8 cellular contexts compared by ENCODE assay signal in genomic region chr1:193368302-193368701, GRCh38.
A peak's percentile ranks its signal among the peaks of the same experiment; 100 is the strongest.
DNase-seq lines count a peak whose midpoint lies in the region; ATAC-seq and TF ChIP-seq lines count a peak whose summit lies in the region.

No MANE protein-coding gene starts in this region.

- no peak for DNase-seq in activated naive CD4-positive, alpha-beta T cell treated with anti-CD3 and anti-CD28 coated beads, Interleukin-2, amount 10 ng/mL, durations not matched to agents 7 days and 5 days
- DNase-seq in activated naive CD4-positive, alpha-beta T cell treated with anti-CD3 and anti-CD28 coated beads, Interleukin-2, amount 50 U/mL, for 16 hours = no peak
- DNase-seq in activated CD8-positive, alpha-beta T cell treated with anti-CD3 and anti-CD28 coated beads for 36 hours = no peak
- no peak for DNase-seq in stimulated activated naive CD8-positive, alpha-beta T cell treated with anti-CD3 and anti-CD28 coated beads, Interleukin-15, amount 100 ng/mL, for 72 hours
- DNase-seq in NCI-H1105 (lab: John Stamatoyannopoulos, UW) = no peak
- no peak for DNase-seq in middle frontal gyrus (ENCODE audit: extremely low spot score, low spot score)
- no peak for DNase-seq in NCI-H146 (lab: John Stamatoyannopoulos, UW)

- CTCF ChIA-PET in activated naive CD4-positive, alpha-beta T cell treated with anti-CD3 and anti-CD28 coated beads, Interleukin-2, amount 10 ng/mL, durations not matched to agents 7 days and 5 days (lab: Charles Lee) = no interaction called here
- CTCF ChIA-PET in activated CD8-positive, alpha-beta T cell treated with anti-CD3 and anti-CD28 coated beads for 36 hours (lab: Charles Lee) = no interaction called here

- H3K4me3 Mint-ChIP-seq in activated naive CD4-positive, alpha-beta T cell treated with anti-CD3 and anti-CD28 coated beads, Interleukin-2, amount 10 ng/mL, durations not matched to agents 7 days and 5 days = peak overlapping the region; percentile 47
- peak overlapping the region; percentile 60 for H3K4me3 Mint-ChIP-seq in activated CD8-positive, alpha-beta T cell treated with anti-CD3 and anti-CD28 coated beads for 36 hours
- peak overlapping the region; percentile 42 to 59 for H3K4me3 Mint-ChIP-seq in stimulated activated naive CD8-positive, alpha-beta T cell treated with anti-CD3 and anti-CD28 coated beads, Interleukin-15, amount 100 ng/mL, for 72 hours

- ATAC-seq in HG02973 (IDR thresholded peaks at IDR 0.05; ENCODE audit: unreplicated experiment) = peak; percentile 69
- no peak for ATAC-seq in activated CD8-positive, alpha-beta T cell treated with anti-CD3 and anti-CD28 coated beads for 36 hours
- no peak for ATAC-seq in stimulated activated naive CD8-positive, alpha-beta T cell treated with anti-CD3 and anti-CD28 coated beads, Interleukin-15, amount 100 ng/mL, for 72 hours

- no peaks in the 10 kb centered on the region for H3K9me3 Mint-ChIP-seq in activated naive CD4-positive, alpha-beta T cell treated with anti-CD3 and anti-CD28 coated beads, Interleukin-2, amount 10 ng/mL, durations not matched to agents 7 days and 5 days
- H3K9me3 Mint-ChIP-seq in activated CD8-positive, alpha-beta T cell treated with anti-CD3 and anti-CD28 coated beads for 36 hours = no peaks in the 10 kb centered on the region
- no peaks in the 10 kb centered on the region for H3K9me3 Mint-ChIP-seq in stimulated activated naive CD8-positive, alpha-beta T cell treated with anti-CD3 and anti-CD28 coated beads, Interleukin-15, amount 100 ng/mL, for 72 hours

- H3K36me3 Mint-ChIP-seq in activated naive CD4-positive, alpha-beta T cell treated with anti-CD3 and anti-CD28 coated beads, Interleukin-2, amount 10 ng/mL, durations not matched to agents 7 days and 5 days = peaks cover 2% of the 10 kb centered on the region
- H3K36me3 Mint-ChIP-seq in activated CD8-positive, alpha-beta T cell treated with anti-CD3 and anti-CD28 coated beads for 36 hours (ENCODE audit: low read depth) = no peaks in the 10 kb centered on the region

- POLR2A ChIA-PET in activated CD8-positive, alpha-beta T cell treated with anti-CD3 and anti-CD28 coated beads for 36 hours (lab: Charles Lee) = no interaction called here

- no peak for TF ChIP-seq CTCF in activated CD8-positive, alpha-beta T cell treated with anti-CD3 and anti-CD28 coated beads for 36 hours (IDR thresholded peaks at IDR 0.05)

- H3K27me3 Mint-ChIP-seq in activated naive CD4-positive, alpha-beta T cell treated with anti-CD3 and anti-CD28 coated beads, Interleukin-2, amount 10 ng/mL, durations not matched to agents 7 days and 5 days = no peaks in the 10 kb centered on the region
- H3K27me3 Mint-ChIP-seq in activated CD8-positive, alpha-beta T cell treated with anti-CD3 and anti-CD28 coated beads for 36 hours = no peaks in the 10 kb centered on the region
- no peaks in the 10 kb centered on the region for H3K27me3 Mint-ChIP-seq in stimulated activated naive CD8-positive, alpha-beta T cell treated with anti-CD3 and anti-CD28 coated beads, Interleukin-15, amount 100 ng/mL, for 72 hours

- peaks cover 20% of the 10 kb centered on the region for H3K4me1 Mint-ChIP-seq in activated naive CD4-positive, alpha-beta T cell treated with anti-CD3 and anti-CD28 coated beads, Interleukin-2, amount 10 ng/mL, durations not matched to agents 7 days and 5 days
- H3K4me1 Mint-ChIP-seq in activated CD8-positive, alpha-beta T cell treated with anti-CD3 and anti-CD28 coated beads for 36 hours (ENCODE audit: low read depth) = peaks cover 13% of the 10 kb centered on the region
- H3K4me1 Mint-ChIP-seq in stimulated activated naive CD8-positive, alpha-beta T cell treated with anti-CD3 and anti-CD28 coated beads, Interleukin-15, amount 100 ng/mL, for 72 hours = peaks cover 17% of the 10 kb centered on the region

- intact Hi-C loops in activated CD8-positive, alpha-beta T cell treated with anti-CD3 and anti-CD28 coated beads for 36 hours (cut with micrococcal nuclease) = no loop called here

- H3K27ac Mint-ChIP-seq in activated naive CD4-positive, alpha-beta T cell treated with anti-CD3 and anti-CD28 coated beads, Interleukin-2, amount 10 ng/mL, durations not matched to agents 7 days and 5 days = peak overlapping the region; percentile 86
- H3K27ac Mint-ChIP-seq in activated CD8-positive, alpha-beta T cell treated with anti-CD3 and anti-CD28 coated beads for 36 hours = peak overlapping the region; percentile 69
- peak overlapping the region; percentile 2 to 74 for H3K27ac Mint-ChIP-seq in stimulated activated naive CD8-positive, alpha-beta T cell treated with anti-CD3 and anti-CD28 coated beads, Interleukin-15, amount 100 ng/mL, for 72 hours
